27 cellular contexts compared by ENCODE assay signal in the genomic region with DNA sequence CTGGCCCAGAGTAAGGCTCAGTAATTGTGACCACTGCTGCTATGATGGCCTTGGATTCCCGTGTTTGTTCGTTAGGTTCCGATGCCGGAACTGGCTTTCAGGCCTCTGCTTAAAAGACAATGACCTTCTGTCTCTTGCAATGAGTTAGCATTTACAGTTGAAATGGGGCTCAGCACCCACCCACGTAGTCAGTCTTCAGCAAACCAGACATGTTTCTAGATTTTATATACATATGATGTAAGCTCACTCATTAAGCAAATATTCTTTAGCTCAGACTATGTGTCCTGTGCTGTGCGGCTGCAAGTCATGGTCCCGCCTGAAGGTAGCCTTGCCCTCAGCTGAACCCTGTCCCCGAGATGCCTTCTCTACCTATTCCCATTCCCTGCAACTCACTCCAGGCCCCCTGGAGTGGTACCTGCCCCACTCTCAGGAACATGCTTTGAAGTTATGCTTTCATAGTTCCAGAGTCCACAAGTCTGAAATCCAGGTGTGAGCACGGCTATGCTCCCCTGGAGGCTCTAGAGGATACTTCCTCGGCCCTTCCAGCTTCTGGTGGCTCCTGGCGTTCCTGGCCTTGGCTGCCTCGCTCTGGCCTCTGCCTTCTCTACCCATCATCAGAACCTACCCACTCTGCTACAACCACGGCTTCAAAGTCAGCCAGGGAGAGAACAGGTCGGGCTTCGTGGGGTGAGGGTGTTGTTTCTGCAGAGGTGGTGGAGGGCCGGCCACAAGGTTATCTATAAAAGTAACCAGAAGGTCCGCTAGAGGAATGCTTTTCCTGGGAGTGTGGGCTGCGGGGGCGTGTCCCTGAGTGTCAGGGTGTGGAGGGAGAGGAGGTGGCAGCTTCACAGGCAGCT.
DNase-seq lines count a peak whose midpoint lies in the region; ATAC-seq, FAIRE-seq and TF ChIP-seq lines count a peak whose summit lies in the region.
"Had no signal": no experiment of that assay in that cellular context is flagged by ENCODE, and none has a peak within 500 bp of the region (broad histone marks: within the 10 kb centered on the region; RNA-seq: fewer than 3 reads in every experiment).

No MANE protein-coding gene starts in this region.

- peak; percentile 93 for FAIRE-seq in HepG2 (lab: Jason Lieb, UNC)
- FAIRE-seq in H1 (lab: Jason Lieb, UNC), result no peak
- FAIRE-seq: GM18507, H54, HTR-8/SVneo had no signal

- H4K20me1 ChIP-seq in HepG2 (ENCODE audit: insufficient read depth, low read length) (no peaks in the 10 kb centered on the region), H1 (replicated peaks in 1 of 2; ENCODE audit: control insufficient read depth in 1 of 2, insufficient read depth in 2 of 2, low read length in 2 of 2) (no peaks in the 10 kb centered on the region)

- H3K14ac ChIP-seq in H1 (ENCODE audit: insufficient read length), result no peak overlapping the region
- H3K14ac ChIP-seq in neuronal stem cell (ENCODE audit: low read length), result no peak overlapping the region

- DNase-seq in HepG2 (ENCODE audit: low spot score) (peak; percentile 91), right lobe of liver (no peak), H1 (ENCODE audit: low read depth in 1 of 2, low spot score in 2 of 2) (no peak), neuronal stem cell (ENCODE audit: low spot score) (no peak), tibial nerve (ENCODE audit: low spot score in 2 of 2) (no peak), NOMO-1 treated with DMSO at 0.1 percent for 48 hours (lab: John Stamatoyannopoulos, UW; ENCODE audit: unreplicated experiment) (no peak)
- no peak for DNase-seq in activated naive CD4-positive, alpha-beta T cell (lab: John Stamatoyannopoulos, UW)
- DNase-seq: 8988T, COR-L47, DMS 273 treated with DMSO at 0.1 percent for 48 hours, DND-41, MM.1S, NCI-H1048, NCI-H1417, NCI-H1694, NCI-H2029 treated with DMSO at 0.1 percent for 48 hours, NCI-H226, NCI-H510A, NCI-H69, SIG-M5 had no signal

- H3K27me3 ChIP-seq in HepG2 (ENCODE audit: control insufficient read depth in 1 of 2, insufficient read depth in 2 of 2, low read length in 2 of 2), result no peaks in the 10 kb centered on the region
- H3K27me3 ChIP-seq in right lobe of liver, result no peaks in the 10 kb centered on the region
- H3K27me3 ChIP-seq in H1 (replicated peaks in 1 of 4; ENCODE audit: control insufficient read depth in 3 of 4, extremely low read depth in 1 of 4, insufficient read depth in 3 of 4, low read length in 3 of 4), result no peaks in the 10 kb centered on the region; a peak in 2 of 7 replicates
- H3K27me3 ChIP-seq in neuronal stem cell (ENCODE audit: control insufficient read depth in 3 of 3, insufficient read depth in 3 of 3, low read depth in 1 of 3, low read length in 3 of 3), result no peaks in the 10 kb centered on the region
- no peaks in the 10 kb centered on the region for H3K27me3 ChIP-seq in tibial nerve

- H2BK15ac ChIP-seq in H1 (ENCODE audit: low read length) (no peak overlapping the region), neuronal stem cell (ENCODE audit: low read length) (no peak overlapping the region)

- H3K4ac ChIP-seq in H1 (replicated peaks; ENCODE audit: insufficient read length, low read depth, low read length) (no peak overlapping the region), neuronal stem cell (ENCODE audit: low read length) (no peak overlapping the region)

- POLR2A ChIA-PET in HepG2 (lab: Yijun Ruan, JAX) (interaction anchor here (1.1 to 1.5 kb wide), 4 partner anchors 27 to 41 kb away, joined by 6 to 8 read pairs (median 6); no protein-coding TSS in a partner anchor), H1 (lab: Charles Lee; ENCODE audit: partially characterized antibody) (interaction anchor here (1.2 kb wide), 1 partner anchor 52 kb away, joined by 3 read pairs; no protein-coding TSS in a partner anchor)

- H2AK5ac ChIP-seq in H1 (ENCODE audit: low read depth, low read length), result no peak overlapping the region
- no peak overlapping the region for H2AK5ac ChIP-seq in neuronal stem cell (ENCODE audit: low read depth, low read length)

- TF ChIP-seq POLR2A in HepG2 (IDR thresholded peaks at IDR 0.05; ENCODE audit: insufficient read depth in 1 of 2, low read depth in 2 of 2, low read length in 2 of 2) (peak in 1 of 2 experiments; percentile 46; a peak in 1 of 4 replicates), right lobe of liver (IDR thresholded peaks at IDR 0.05) (no peak), H1 (IDR thresholded peaks at IDR 0.05; ENCODE audit: control extremely low read depth in 1 of 2, low read depth in 2 of 2, low read length in 2 of 2) (no peak), tibial nerve (IDR thresholded peaks at IDR 0.05) (no peak)

- H2BK5ac ChIP-seq in H1 (ENCODE audit: low read depth, low read length) (no peak overlapping the region), neuronal stem cell (ENCODE audit: low read length) (no peak overlapping the region)

- H3K18ac ChIP-seq in H1 (ENCODE audit: extremely low read depth, low read length) (no peak overlapping the region), neuronal stem cell (ENCODE audit: low read length) (peak overlapping the region; percentile 54)

- H3K79me2 ChIP-seq in HepG2 (ENCODE audit: insufficient read depth, low read length), result no peaks in the 10 kb centered on the region
- no peaks in the 10 kb centered on the region for H3K79me2 ChIP-seq in H1 (ENCODE audit: control insufficient read depth in 1 of 2, insufficient read depth in 2 of 2, low read length in 2 of 2)

- H3K4me1 ChIP-seq in HepG2 (ENCODE audit: insufficient read depth, low read length) (peaks cover 44% of the 10 kb centered on the region), right lobe of liver (no peaks in the 10 kb centered on the region), H1 (replicated peaks in 1 of 4; ENCODE audit: control insufficient read depth in 3 of 4, insufficient read depth in 4 of 4, low read length in 3 of 4) (no peaks in the 10 kb centered on the region; a peak in 1 of 7 replicates), neuronal stem cell (ENCODE audit: control insufficient read depth in 2 of 2, insufficient read depth in 1 of 2, low read depth in 1 of 2, low read length in 2 of 2) (peaks cover 0 to 1% of the 10 kb centered on the region in 2 donors), tibial nerve (no peaks in the 10 kb centered on the region)

- no peaks in the 10 kb centered on the region for H3K23me2 ChIP-seq in H1 (ENCODE audit: low read depth, low read length)

- H3K56ac ChIP-seq in H1 (replicated peaks; ENCODE audit: insufficient read length, low read depth, low read length), result no peak overlapping the region

- H3K9ac ChIP-seq in HepG2 (ENCODE audit: insufficient read depth, low read depth, low read length), result peak overlapping the region; percentile 71
- H3K9ac ChIP-seq in H1 (replicated peaks in 1 of 4; ENCODE audit: extremely low read depth in 1 of 4, low read depth in 3 of 4, low read length in 3 of 4), result no peak overlapping the region
- H3K9ac ChIP-seq in neuronal stem cell (ENCODE audit: low read depth, low read length, poor library complexity), result no peak overlapping the region
- H3K9ac ChIP-seq: KMS-11 had no signal

- no peak; the same call in 1 of the 2 replicates for TF ChIP-seq RAD21 in HepG2 (CRISPR knock-in tag; IDR thresholded peaks at IDR 0.05)
- no peak for TF ChIP-seq RAD21 in H1 (IDR thresholded peaks at IDR 0.05 in 1 of 2, conservative IDR thresholded peaks at IDR 0.05 in 1 of 2; ENCODE audit: low read depth in 2 of 2, low read length in 2 of 2)

- H2BK120ac ChIP-seq in H1 (replicated peaks; ENCODE audit: low read depth, low read length) (no peak overlapping the region), neuronal stem cell (ENCODE audit: low read depth, low read length) (no peak overlapping the region)

- H4K5ac ChIP-seq in H1 (ENCODE audit: insufficient read length, low read depth, low read length), result no peak overlapping the region

- H3K4me2 ChIP-seq in HepG2 (ENCODE audit: low read depth, low read length) (peak overlapping the region; percentile 82), H1 (ENCODE audit: insufficient read depth in 1 of 2, low read depth in 2 of 2, low read length in 2 of 2) (no peak overlapping the region), neuronal stem cell (ENCODE audit: insufficient read depth, low read length, poor library complexity, severe bottlenecking) (no peak overlapping the region)
- H3K4me2 ChIP-seq: KMS-11 had no signal

- H3K9me3 ChIP-seq in HepG2 (ENCODE audit: low read length), result no peaks in the 10 kb centered on the region
- H3K9me3 ChIP-seq in right lobe of liver, result no peaks in the 10 kb centered on the region
- peaks cover 0 to 3% of the 10 kb centered on the region in 2 experiments; a peak in 2 of 4 replicates for H3K9me3 ChIP-seq in H1 (ENCODE audit: insufficient read depth in 2 of 2, low read depth in 1 of 2, low read length in 1 of 2)
- peaks cover 0 to 3% of the 10 kb centered on the region in 2 donors for H3K9me3 ChIP-seq in neuronal stem cell (replicated peaks in 1 of 2; ENCODE audit: control insufficient read depth in 2 of 2, insufficient read depth in 1 of 2, low read depth in 1 of 2, low read length in 2 of 2)
- H3K9me3 ChIP-seq in tibial nerve, result peaks cover 0 to 37% (median 0%) of the 10 kb centered on the region in 4 donors

- H2AFZ ChIP-seq in HepG2 (ENCODE audit: low read length), result no peak overlapping the region
- no peak overlapping the region for H2AFZ ChIP-seq in H1 (ENCODE audit: low read length)
- H2AFZ ChIP-seq in neuronal stem cell (ENCODE audit: low read length), result no peak overlapping the region

- peak in 1 of 2 experiments; percentile 50; a peak in 1 of 4 replicates for TF ChIP-seq EP300 in HepG2 (IDR thresholded peaks at IDR 0.05; ENCODE audit: low read depth in 2 of 2, low read length in 2 of 2)
- TF ChIP-seq EP300 in HepG2 (CRISPR knock-in tag; IDR thresholded peaks at IDR 0.05; ENCODE audit: borderline replicate concordance), result peak; percentile 63; the same call in 1 of the 2 replicates
- TF ChIP-seq EP300 in H1 (IDR thresholded peaks at IDR 0.05; ENCODE audit: borderline replicate concordance in 1 of 2, low read depth in 2 of 2, low read length in 2 of 2), result no peak
- no peak for TF ChIP-seq EP300 in tibial nerve (IDR thresholded peaks at IDR 0.05)

- H2BK12ac ChIP-seq in H1 (ENCODE audit: low read depth, low read length) (0 out of 2 replicates have a peak overlapping the region, but pooled peaks have one; percentile 43), neuronal stem cell (ENCODE audit: low read length) (no peak overlapping the region)

- no peaks in the 10 kb centered on the region for H3K79me1 ChIP-seq in H1 (ENCODE audit: low read depth, low read length)
- H3K79me1 ChIP-seq in neuronal stem cell (ENCODE audit: low read depth, low read length), result no peaks in the 10 kb centered on the region

- no peak overlapping the region for H3K23ac ChIP-seq in H1 (ENCODE audit: insufficient read length)
- H3K23ac ChIP-seq in neuronal stem cell (ENCODE audit: low read depth, low read length, poor library complexity), result no peak overlapping the region

- CTCF ChIA-PET in HepG2 (lab: Yijun Ruan, JAX; ENCODE audit: low intra/inter-chr PET ratio, low total read pairs), result no interaction called here
- CTCF ChIA-PET in H1 (lab: Charles Lee; ENCODE audit: partially characterized antibody), result interaction anchor here (0.5 to 2.3 kb wide), 7 partner anchors 9 to 383 kb away, joined by 3 to 7 read pairs (median 5); no protein-coding TSS in a partner anchor

- TF ChIP-seq CTCF in HepG2 (CRISPR knock-in tag; IDR thresholded peaks at IDR 0.05), result no peak
- TF ChIP-seq CTCF in right lobe of liver (IDR thresholded peaks at IDR 0.05), result no peak
- no peak for TF ChIP-seq CTCF in H1 (IDR thresholded peaks at IDR 0.05; ENCODE audit: control extremely low read depth in 1 of 3, insufficient read depth in 1 of 3, low read depth in 1 of 3, low read length in 3 of 3)
- TF ChIP-seq CTCF in tibial nerve (IDR thresholded peaks at IDR 0.05), result no peak

- peak overlapping the region; percentile 90 for H3K27ac ChIP-seq in HepG2 (ENCODE audit: extremely low read length, insufficient read depth, low read length)
- no peak overlapping the region for H3K27ac ChIP-seq in right lobe of liver
- no peak overlapping the region for H3K27ac ChIP-seq in H1 (ENCODE audit: low read depth, low read length)
- no peak overlapping the region for H3K27ac ChIP-seq in neuronal stem cell (replicated peaks; ENCODE audit: low read length)
- H3K27ac ChIP-seq in tibial nerve, result no peak overlapping the region
- H3K27ac ChIP-seq: KMS-11, SK-N-MC had no signal

- H3K36me3 ChIP-seq in HepG2 (replicated peaks in 1 of 2; ENCODE audit: control insufficient read depth in 1 of 2, insufficient read depth in 2 of 2, low read length in 2 of 2) (no peaks in the 10 kb centered on the region), right lobe of liver (no peaks in the 10 kb centered on the region), H1 (ENCODE audit: control insufficient read depth in 2 of 4, insufficient read depth in 4 of 4, low read length in 3 of 4) (no peaks in the 10 kb centered on the region), neuronal stem cell (replicated peaks in 1 of 2; ENCODE audit: control insufficient read depth in 2 of 2, insufficient read depth in 2 of 2, low read length in 2 of 2) (peaks cover 0 to 2% of the 10 kb centered on the region in 2 donors), tibial nerve (peaks cover 0 to 40% (median 0%) of the 10 kb centered on the region in 3 donors)

- WGBS in HepG2 (ENCODE audit: low lambda C conversion rate), result 0% methylated on average over 9 of the region's 19 CpGs
- 78% methylated on average over 18 of the region's 19 CpGs for WGBS in right lobe of liver (ENCODE audit: insufficient coverage, low coverage, low lambda C conversion rate, missing lambda C conversion rate)
- 89% methylated on average over 19 of the region's 19 CpGs; no CpG with 5 or more reads in 1 of the 2 experiments for WGBS in H1 (ENCODE audit: extremely low coverage in 1 of 2, insufficient coverage in 1 of 2, insufficient read length in 1 of 2, insufficient replicate concordance in 2 of 2, low coverage in 1 of 2, low lambda C conversion rate in 2 of 2, missing lambda C conversion rate in 1 of 2), 2 experiments
- WGBS in neuronal stem cell (ENCODE audit: extremely low coverage in 2 of 2, insufficient read length in 2 of 2, insufficient replicate concordance in 1 of 2), 2 donors, result no CpG with 5 or more reads among the region's 19 CpGs
- WGBS in tibial nerve, 2 donors, result 72 to 76% methylated on average over 19 of the region's 19 CpGs

- in situ Hi-C loops in HepG2 (cut with HindIII; ENCODE audit: extremely low pct_ligation_motif_present, low pct_unique_long_range_greater_than_20kb), result no loop called here

- peak overlapping the region; percentile 11 to 53 (median 31); a peak in 5 of 6 replicates for H3K4me3 ChIP-seq in HepG2 (replicated peaks in 1 of 3; ENCODE audit: insufficient read depth in 1 of 3, low read depth in 2 of 3, low read length in 3 of 3)
- H3K4me3 ChIP-seq in right lobe of liver, result no peak overlapping the region
- H3K4me3 ChIP-seq in H1 (ENCODE audit: extremely low read depth in 1 of 4, insufficient read depth in 2 of 4, low read depth in 3 of 4, low read length in 4 of 4), result no peak overlapping the region
- H3K4me3 ChIP-seq in neuronal stem cell (ENCODE audit: low read length in 2 of 2), result no peak overlapping the region
- H3K4me3 ChIP-seq in tibial nerve, result no peak overlapping the region
- H3K4me3 ChIP-seq: SK-N-MC had no signal

- 0 out of 2 replicates have a peak overlapping the region, but pooled peaks have one; percentile 3 for H2BK20ac ChIP-seq in H1 (ENCODE audit: low read length)

- no TSS peak for BruUV-seq in HepG2 (replicated peaks; lab: Mats Ljungman, UMichigan)

- intact Hi-C loops in HepG2 (cut with micrococcal nuclease; ENCODE audit: unreplicated experiment), result loop anchor here (2.0 kb wide), 1 partner anchor 42 kb away; no protein-coding TSS in a partner anchor
- intact Hi-C loops in right lobe of liver (cut with DNase I), result no loop called here

- ATAC-seq in HepG2, result peak; percentile 87
- ATAC-seq in right lobe of liver, result no peak
- ATAC-seq in HG03342 (IDR thresholded peaks at IDR 0.05; ENCODE audit: unreplicated experiment), result no peak
- ATAC-seq: Panc1 had no signal

- no peak overlapping the region; the same call in 1 of the 2 replicates for H4K8ac ChIP-seq in H1 (ENCODE audit: extremely low read depth, insufficient read depth, low read length)
- no peak overlapping the region for H4K8ac ChIP-seq in neuronal stem cell (ENCODE audit: low read depth, low read length)

- H4K91ac ChIP-seq in H1 (replicated peaks; ENCODE audit: insufficient read length, low read length) (no peak overlapping the region), neuronal stem cell (ENCODE audit: low read depth, low read length, poor library complexity) (no peak overlapping the region)

Comparison
In these comparisons a context has a peak if more than half of its experiments do, and no peak if none do; other contexts are left out.
1. H3K4me3 ChIP-seq: peak in HepG2 (3 of 3); none in right lobe of liver (0 of 3), H1 (0 of 4), neuronal stem cell (0 of 2) and tibial nerve (0 of 4).
2. Of the 41 proteins assayed by ChIP-seq in both HepG2 and H1: peak only in HepG2: ASH2L, ATF2, EP300, HDAC2, RXRA, SP4 and 1 more; only in H1: none; in both: none; in neither: 32; mixed calls (peak in some experiments, not most) for 2.